In genomic region chr9:91711755-91712591, GRCh38 we compare ENCODE assay signal across 8 cellular contexts.
A peak's percentile ranks its signal among the peaks of the same experiment; 100 is the strongest.
DNase-seq lines count a peak whose midpoint lies in the region; ATAC-seq and TF ChIP-seq lines count a peak whose summit lies in the region.

No MANE protein-coding gene starts in this region.

- peaks cover 5 to 6% (median 6%) of the 10 kb centered on the region in 3 donors for H3K4me1 Mint-ChIP-seq in CD8-positive, alpha-beta memory T cell

- no peak for TF ChIP-seq CTCF in BE2C (IDR thresholded peaks at IDR 0.05; ENCODE audit: low read depth, low read length)

- DNase-seq in CD8-positive, alpha-beta memory T cell: peak; percentile 32 to 71 (median 48)
- DNase-seq in activated CD4-positive, alpha-beta T cell treated with anti-CD3 and anti-CD28 coated beads, Interleukin-2, amount 50 U/mL, for 4 hours: peak; percentile 17 to 23
- DNase-seq in kidney tubule cell (ENCODE audit: low spot score) (peak; percentile 61), ureter (ENCODE audit: low spot score) (peak; percentile 75), occipital lobe (lab: John Stamatoyannopoulos, UW) (no peak), BE2C (no peak)

- H3K27me3 ChIP-seq in CD8-positive, alpha-beta memory T cell (ENCODE audit: insufficient read depth, low read length, poor library complexity, severe bottlenecking): peaks cover 4% of the 10 kb centered on the region
- H3K27me3 ChIP-seq in BE2C: no peaks in the 10 kb centered on the region

- peaks cover 5 to 30% of the 10 kb centered on the region in 2 donors for H3K27me3 Mint-ChIP-seq in CD8-positive, alpha-beta memory T cell

- H3K36me3 ChIP-seq in CD8-positive, alpha-beta memory T cell (ENCODE audit: insufficient read depth, low read length): no peaks in the 10 kb centered on the region
- no peaks in the 10 kb centered on the region for H3K36me3 ChIP-seq in BE2C

- no peak overlapping the region for H3K4me3 ChIP-seq in CD8-positive, alpha-beta memory T cell (ENCODE audit: low read length)
- H3K4me3 ChIP-seq in BE2C (ENCODE audit: low read depth, low read length): no peak overlapping the region

- CTCF ChIA-PET in CD8-positive, alpha-beta memory T cell (lab: Charles Lee): no interaction called here

- peak; percentile 86 for ATAC-seq in GM19463 (IDR thresholded peaks at IDR 0.05; ENCODE audit: unreplicated experiment)
- ATAC-seq in HG03469 (IDR thresholded peaks at IDR 0.05; ENCODE audit: unreplicated experiment): peak; percentile 76

- H3K27ac Mint-ChIP-seq in CD8-positive, alpha-beta memory T cell: no peak overlapping the region

- no peaks in the 10 kb centered on the region for H3K4me1 ChIP-seq in CD8-positive, alpha-beta memory T cell (ENCODE audit: insufficient read depth, low read length)
- no peaks in the 10 kb centered on the region for H3K4me1 ChIP-seq in BE2C

- POLR2A ChIA-PET in CD8-positive, alpha-beta memory T cell (lab: Charles Lee): no interaction called here

- H3K9me3 Mint-ChIP-seq in CD8-positive, alpha-beta memory T cell: peaks cover 0 to 10% (median 8%) of the 10 kb centered on the region in 5 donors

- H3K9me3 ChIP-seq in CD8-positive, alpha-beta memory T cell (ENCODE audit: low read length): no peaks in the 10 kb centered on the region
- H3K9me3 ChIP-seq in BE2C: no peaks in the 10 kb centered on the region

- no peak overlapping the region for H3K4me3 Mint-ChIP-seq in CD8-positive, alpha-beta memory T cell

- no peak overlapping the region for H3K27ac ChIP-seq in CD8-positive, alpha-beta memory T cell (ENCODE audit: low read depth, low read length)

- peaks cover 0 to 10% (median 0%) of the 10 kb centered on the region in 3 donors for H3K36me3 Mint-ChIP-seq in CD8-positive, alpha-beta memory T cell

Comparison
In these comparisons a context has a peak if more than half of its experiments do, and no peak if none do; other contexts are left out.
1. DNase-seq: peak in CD8-positive, alpha-beta memory T cell (5 of 5), activated CD4-positive, alpha-beta T cell treated with anti-CD3 and anti-CD28 coated beads, Interleukin-2, amount 50 U/mL, for 4 hours (2 of 2), kidney tubule cell (single experiment) and ureter (single experiment); none in occipital lobe (single experiment) and BE2C (single experiment).